ENCODE assay signal across 25 cellular contexts in genomic region chr3:101243285-101244211, GRCh38.
DNase-seq lines count a peak whose midpoint lies in the region; ATAC-seq and TF ChIP-seq lines count a peak whose summit lies in the region.
"Had no signal": no experiment of that assay in that cellular context is flagged by ENCODE, and none has a peak within 500 bp of the region (broad histone marks: within the 10 kb centered on the region; RNA-seq: fewer than 3 reads in every experiment).

No MANE protein-coding gene starts in this region.

- no peaks in the 10 kb centered on the region for H3K27me3 Mint-ChIP-seq in activated CD4-positive, alpha-beta T cell treated with anti-CD3 and anti-CD28 coated beads for 36 hours
- H3K27me3 Mint-ChIP-seq in T-helper 2 cell treated with Interferon-gamma antibody and Interleukin-4, amounts not matched to agents 5 μg/mL and 100 μg/mL, for 36 hours (ENCODE audit: low read depth): no peaks in the 10 kb centered on the region
- H3K27me3 Mint-ChIP-seq: T-cell had no signal

- H3K27me3 ChIP-seq in left lung: no peaks in the 10 kb centered on the region
- H3K27me3 ChIP-seq: BLaER1, brain microvascular endothelial cell, hepatocyte, suprapubic skin, vagina had no signal

- CTCF ChIA-PET in activated CD4-positive, alpha-beta T cell treated with anti-CD3 and anti-CD28 coated beads for 36 hours (lab: Charles Lee): interaction anchor here (0.6 kb wide), 1 partner anchor 376 kb away, joined by 3 read pairs; no protein-coding TSS in a partner anchor

- peak; percentile 45 for DNase-seq in activated CD4-positive, alpha-beta T cell treated with anti-CD3 and anti-CD28 coated beads for 36 hours
- DNase-seq in activated CD4-positive, alpha-beta T cell treated with anti-CD3 and anti-CD28 coated beads, Interleukin-2, amount 50 U/mL, for 4 hours: no peak
- DNase-seq in AG10803 (ENCODE audit: low read depth): peak; percentile 89
- DNase-seq in T-helper 2 cell treated with Interferon-gamma antibody and Interleukin-4, amounts not matched to agents 5 μg/mL and 100 μg/mL, for 36 hours (ENCODE audit: low spot score): peak; percentile 56
- peak; percentile 91 for DNase-seq in fibroblast of the aortic adventitia (ENCODE audit: low read depth)
- no peak for DNase-seq in left lung
- DNase-seq in hippocampal formation (lab: John Stamatoyannopoulos, UW): no peak
- DNase-seq: 8988T; activated CD4-positive, alpha-beta T cell treated with anti-CD3 and anti-CD28 coated beads, Interleukin-2, amount 50 U/mL, for 1 hour; brain microvascular endothelial cell; Caco-2; DND-41; islet precursor cell; NCI-H1436; NCI-H526 treated with DMSO at 0.1 percent for 48 hours; stimulated activated CD4-positive, alpha-beta T cell treated with anti-CD3 and anti-CD28 coated beads, Interleukin-12 subunit alpha, Interleukin-12 subunit beta, amount 100 ng/mL, for 4 hours; stimulated activated CD8-positive, alpha-beta memory T cell treated with anti-CD3 and anti-CD28 coated beads, Interleukin-4, amount 100 ng/mL, for 48 hours; T-cell had no signal

- H3K27ac ChIP-seq in left lung: no peak overlapping the region
- H3K27ac ChIP-seq: BLaER1, brain microvascular endothelial cell, hepatocyte, suprapubic skin, vagina had no signal

- no peak for TF ChIP-seq CTCF in AG10803 (conservative IDR thresholded peaks at IDR 0.05; ENCODE audit: low read length)
- TF ChIP-seq CTCF in fibroblast of the aortic adventitia (IDR thresholded peaks at IDR 0.05; ENCODE audit: insufficient read depth, low read length): no peak
- TF ChIP-seq CTCF in left lung (IDR thresholded peaks at IDR 0.05): no peak

- no peaks in the 10 kb centered on the region for H3K4me1 ChIP-seq in left lung
- H3K4me1 ChIP-seq: BLaER1, Caco-2, suprapubic skin, vagina had no signal

- peak; percentile 67 for ATAC-seq in activated CD4-positive, alpha-beta T cell treated with anti-CD3 and anti-CD28 coated beads for 36 hours
- ATAC-seq in left lung (no peak), GM19328 (IDR thresholded peaks at IDR 0.05; ENCODE audit: unreplicated experiment) (no peak)
- ATAC-seq: HepG2, T-cell had no signal

- H3K36me3 Mint-ChIP-seq in activated CD4-positive, alpha-beta T cell treated with anti-CD3 and anti-CD28 coated beads for 36 hours (ENCODE audit: low read depth): peaks cover 12% of the 10 kb centered on the region
- no peaks in the 10 kb centered on the region for H3K36me3 Mint-ChIP-seq in T-helper 2 cell treated with Interferon-gamma antibody and Interleukin-4, amounts not matched to agents 5 μg/mL and 100 μg/mL, for 36 hours (ENCODE audit: low read depth)

- H3K4me3 ChIP-seq in AG10803 (ENCODE audit: low read length) (no peak overlapping the region), fibroblast of the aortic adventitia (ENCODE audit: low read depth, low read length) (no peak overlapping the region), left lung (no peak overlapping the region)
- H3K4me3 ChIP-seq: BLaER1, hepatocyte, lung, suprapubic skin, vagina had no signal

- no peaks in the 10 kb centered on the region for H3K36me3 ChIP-seq in left lung
- H3K36me3 ChIP-seq: BLaER1, brain microvascular endothelial cell, suprapubic skin, vagina had no signal

- peaks cover 7% of the 10 kb centered on the region for H3K4me1 Mint-ChIP-seq in activated CD4-positive, alpha-beta T cell treated with anti-CD3 and anti-CD28 coated beads for 36 hours
- H3K4me1 Mint-ChIP-seq in T-helper 2 cell treated with Interferon-gamma antibody and Interleukin-4, amounts not matched to agents 5 μg/mL and 100 μg/mL, for 36 hours (ENCODE audit: low read depth): no peaks in the 10 kb centered on the region
- H3K4me1 Mint-ChIP-seq: T-cell had no signal

- H3K4me3 Mint-ChIP-seq in activated CD4-positive, alpha-beta T cell treated with anti-CD3 and anti-CD28 coated beads for 36 hours: no peak overlapping the region
- no peak overlapping the region for H3K4me3 Mint-ChIP-seq in T-helper 2 cell treated with Interferon-gamma antibody and Interleukin-4, amounts not matched to agents 5 μg/mL and 100 μg/mL, for 36 hours
- H3K4me3 Mint-ChIP-seq: T-cell had no signal

- no peak overlapping the region for H3K27ac Mint-ChIP-seq in activated CD4-positive, alpha-beta T cell treated with anti-CD3 and anti-CD28 coated beads for 36 hours
- peak overlapping the region; percentile 64 for H3K27ac Mint-ChIP-seq in T-helper 2 cell treated with Interferon-gamma antibody and Interleukin-4, amounts not matched to agents 5 μg/mL and 100 μg/mL, for 36 hours
- H3K27ac Mint-ChIP-seq: T-cell had no signal

- POLR2A ChIA-PET in activated CD4-positive, alpha-beta T cell treated with anti-CD3 and anti-CD28 coated beads for 36 hours (lab: Charles Lee): no interaction called here

- no peaks in the 10 kb centered on the region for H3K9me3 ChIP-seq in left lung
- H3K9me3 ChIP-seq: BLaER1, Caco-2, suprapubic skin, vagina had no signal

- intact Hi-C loops in activated CD4-positive, alpha-beta T cell treated with anti-CD3 and anti-CD28 coated beads for 36 hours (cut with DNase I, micrococcal nuclease): no loop called here
- intact Hi-C loops in left lung (cut with DNase I): no loop called here

- no peaks in the 10 kb centered on the region for H3K9me3 Mint-ChIP-seq in activated CD4-positive, alpha-beta T cell treated with anti-CD3 and anti-CD28 coated beads for 36 hours (ENCODE audit: low read depth)
- H3K9me3 Mint-ChIP-seq in T-helper 2 cell treated with Interferon-gamma antibody and Interleukin-4, amounts not matched to agents 5 μg/mL and 100 μg/mL, for 36 hours: no peaks in the 10 kb centered on the region

Comparison
In these comparisons a context has a peak if more than half of its experiments do, and no peak if none do; other contexts are left out.
1. DNase-seq: peak in activated CD4-positive, alpha-beta T cell treated with anti-CD3 and anti-CD28 coated beads for 36 hours (single experiment), AG10803 (single experiment), T-helper 2 cell treated with Interferon-gamma antibody and Interleukin-4, amounts not matched to agents 5 μg/mL and 100 μg/mL, for 36 hours (single experiment) and fibroblast of the aortic adventitia (single experiment); none in activated CD4-positive, alpha-beta T cell treated with anti-CD3 and anti-CD28 coated beads, Interleukin-2, amount 50 U/mL, for 4 hours (0 of 2), left lung (0 of 2) and hippocampal formation (0 of 2).